ENCODE assay signal across 16 cellular contexts in the genomic region with DNA sequence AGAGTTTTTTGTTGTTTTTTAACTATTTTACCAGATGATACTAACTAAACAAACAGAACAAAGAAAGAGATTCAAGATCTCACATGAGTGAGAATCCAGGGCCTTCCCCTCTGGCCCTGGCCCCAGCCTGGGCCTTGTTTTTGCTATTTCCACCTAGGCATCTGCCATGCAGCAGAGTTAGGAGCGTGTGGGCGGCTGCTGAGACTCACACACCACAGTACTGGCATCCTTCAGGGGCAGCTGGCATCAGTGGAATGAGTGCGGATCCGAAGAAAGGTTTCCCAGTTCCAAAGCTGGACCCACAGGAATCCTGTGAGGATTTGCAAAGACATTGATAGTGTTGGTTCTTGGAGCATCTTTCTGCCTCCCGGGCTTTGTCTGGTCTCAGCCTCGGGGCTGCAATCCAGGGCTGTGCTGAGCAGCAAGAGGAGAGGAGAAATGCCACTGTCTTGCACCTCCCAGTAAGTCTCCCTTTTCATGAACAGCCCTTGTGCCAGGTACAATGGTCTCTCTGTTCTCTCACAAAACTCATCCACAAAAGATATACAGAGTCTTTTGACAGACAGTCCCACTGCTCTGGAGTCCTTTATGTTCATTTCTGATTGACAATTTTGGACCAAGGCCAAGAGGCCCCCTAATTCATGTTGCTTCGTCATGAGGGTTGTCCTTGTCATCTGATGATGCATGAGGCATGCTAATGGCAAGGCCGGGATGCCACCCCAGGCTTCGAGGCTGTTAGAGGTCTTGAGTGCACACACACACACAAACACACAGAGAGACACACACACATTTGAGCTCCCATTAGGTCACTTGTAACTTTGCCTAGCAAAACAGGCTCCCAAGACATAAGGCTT. TPM values are rescaled to one million over a fixed set of nuclear protein-coding genes. Genes with fewer than 3 reads are reported as not detected.
DNase-seq lines count a peak whose midpoint lies in the region; ATAC-seq and TF ChIP-seq lines count a peak whose summit lies in the region.
"Had no signal": no experiment of that assay in that cellular context is flagged by ENCODE, and none has a peak within 500 bp of the region (broad histone marks: within the 10 kb centered on the region; RNA-seq: fewer than 3 reads in every experiment).

No MANE protein-coding gene starts in this region.

- peaks cover 14% of the 10 kb centered on the region for H3K9me3 ChIP-seq in WERI-Rb-1 (ENCODE audit: severe bottlenecking)
- H3K9me3 ChIP-seq: esophagus muscularis mucosa, thyroid gland had no signal

- no peaks in the 10 kb centered on the region for H3K36me3 Mint-ChIP-seq in activated T-cell treated with anti-CD3 and anti-CD28 coated beads, Interleukin-2, amount 50 U/mL, for 72 hours (ENCODE audit: insufficient read depth in 2 of 2)

- no peak overlapping the region for H3K27ac Mint-ChIP-seq in activated T-cell treated with anti-CD3 and anti-CD28 coated beads, Interleukin-2, amount 50 U/mL, for 72 hours
- H3K27ac Mint-ChIP-seq: activated T-helper 1 cell treated with anti-CD3 and anti-CD28 coated beads, Interleukin-12 subunit alpha, Interleukin-12 subunit beta, Interleukin-2, Interleukin-4 antibody, amounts not matched to agents 30 ng/mL and 10 ng/mL and 1 ng/mL, durations not matched to agents 14 hours and 24 hours and 36 hours had no signal

- no peak overlapping the region for H3K4me3 Mint-ChIP-seq in activated T-cell treated with anti-CD3 and anti-CD28 coated beads, Interleukin-2, amount 50 U/mL, for 72 hours
- H3K4me3 Mint-ChIP-seq: activated T-helper 1 cell treated with anti-CD3 and anti-CD28 coated beads, Interleukin-12 subunit alpha, Interleukin-12 subunit beta, Interleukin-2, Interleukin-4 antibody, amounts not matched to agents 30 ng/mL and 10 ng/mL and 1 ng/mL, durations not matched to agents 14 hours and 24 hours and 36 hours had no signal

- no peaks in the 10 kb centered on the region for H3K9me3 Mint-ChIP-seq in activated T-cell treated with anti-CD3 and anti-CD28 coated beads, Interleukin-2, amount 50 U/mL, for 72 hours
- H3K9me3 Mint-ChIP-seq: activated T-helper 1 cell treated with anti-CD3 and anti-CD28 coated beads, Interleukin-12 subunit alpha, Interleukin-12 subunit beta, Interleukin-2, Interleukin-4 antibody, amounts not matched to agents 30 ng/mL and 10 ng/mL and 1 ng/mL, durations not matched to agents 14 hours and 24 hours and 36 hours had no signal

- TF ChIP-seq CTCF in WERI-Rb-1 (IDR thresholded peaks at IDR 0.05; ENCODE audit: low read depth, low read length) = no peak

- no peaks in the 10 kb centered on the region for H3K27me3 Mint-ChIP-seq in activated T-cell treated with anti-CD3 and anti-CD28 coated beads, Interleukin-2, amount 50 U/mL, for 72 hours (ENCODE audit: low read depth)

- no peaks in the 10 kb centered on the region for H3K36me3 ChIP-seq in WERI-Rb-1
- H3K36me3 ChIP-seq: esophagus muscularis mucosa, thyroid gland had no signal

- ATAC-seq in activated T-cell treated with anti-CD3 and anti-CD28 coated beads, Interleukin-2, amount 50 U/mL, for 72 hours (replicated peaks in 1 of 2) = peak; percentile 25 to 31
- ATAC-seq in sciatic nerve (no peak), GM18519 (IDR thresholded peaks at IDR 0.05; ENCODE audit: low FRiP score, unreplicated experiment) (no peak)

- H3K27me3 ChIP-seq in WERI-Rb-1 (ENCODE audit: insufficient read depth, low read depth, severe bottlenecking) = no peaks in the 10 kb centered on the region
- H3K27me3 ChIP-seq: esophagus muscularis mucosa, thyroid gland had no signal

- peak in 1 of 2 donors; percentile 28 for DNase-seq in activated T-cell treated with anti-CD3 and anti-CD28 coated beads, Interleukin-2, amount 50 U/mL, for 72 hours
- DNase-seq in activated T-cell treated with anti-CD3 and anti-CD28 coated beads for 4 hours = no peak
- DNase-seq in WERI-Rb-1 = no peak
- DNase-seq in globus pallidus (ENCODE audit: low spot score) = peak; percentile 24
- DNase-seq in stimulated activated CD8-positive, alpha-beta memory T cell treated with anti-CD3 and anti-CD28 coated beads, Interleukin-4, amount 100 ng/mL, for 48 hours = peak; percentile 37
- no peak for DNase-seq in HuH-7 (ENCODE audit: low spot score)
- no peak for DNase-seq in sciatic nerve (ENCODE audit: low spot score)
- DNase-seq: COR-L47, cortex of kidney, GF-D8, NCI-H187, thyroid gland had no signal

- peak overlapping the region; percentile 94 for H3K27ac ChIP-seq in WERI-Rb-1
- H3K27ac ChIP-seq: esophagus muscularis mucosa, thyroid gland had no signal

- no peak overlapping the region for H3K4me3 ChIP-seq in WERI-Rb-1 (ENCODE audit: low read depth, low read length)
- H3K4me3 ChIP-seq: esophagus muscularis mucosa, thyroid gland had no signal

- peaks cover 28% of the 10 kb centered on the region for H3K4me1 Mint-ChIP-seq in activated T-cell treated with anti-CD3 and anti-CD28 coated beads, Interleukin-2, amount 50 U/mL, for 72 hours (ENCODE audit: low read depth)

- intact Hi-C loops in sciatic nerve (cut with DNase I) = no loop called here

RNA-seq across cellular contexts. Expression of gene APH1B, which starts 46.6 kb away (rescaled TPM):
- 10 to 100 TPM; 24.4 to 30.6 TPM for total RNA-seq in activated T-cell treated with anti-CD3 and anti-CD28 coated beads, Interleukin-2, amount 50 U/mL, for 72 hours
- total RNA-seq in sciatic nerve = 22.5 TPM

RNA-seq across cellular contexts. Expression of gene CA12, which starts 57.6 kb away (rescaled TPM):
- total RNA-seq in activated T-cell treated with anti-CD3 and anti-CD28 coated beads, Interleukin-2, amount 50 U/mL, for 72 hours = 1 to 10 TPM in 1 of 2 donors, under 1 TPM in 1; 0.55 to 2.4 TPM
- 4.0 TPM for total RNA-seq in sciatic nerve
- total RNA-seq: T-helper 1 cell treated with Interleukin-12 subunit alpha and Interleukin-12 subunit beta and Interleukin-4 antibody, amounts not matched to agents 30 ng/mL and 1 ng/mL, for 36 hours had no signal

Comparison
In these comparisons a context has a peak if more than half of its experiments do, and no peak if none do; other contexts are left out.
1. ATAC-seq: peak in activated T-cell treated with anti-CD3 and anti-CD28 coated beads, Interleukin-2, amount 50 U/mL, for 72 hours (2 of 2); none in sciatic nerve (single experiment) and GM18519 (single experiment).
2. DNase-seq: peak in globus pallidus (single experiment) and stimulated activated CD8-positive, alpha-beta memory T cell treated with anti-CD3 and anti-CD28 coated beads, Interleukin-4, amount 100 ng/mL, for 48 hours (single experiment); none in activated T-cell treated with anti-CD3 and anti-CD28 coated beads for 4 hours (single experiment), WERI-Rb-1 (single experiment), HuH-7 (single experiment) and sciatic nerve (single experiment).